26 cellular contexts compared by ENCODE assay signal in the genomic region with DNA sequence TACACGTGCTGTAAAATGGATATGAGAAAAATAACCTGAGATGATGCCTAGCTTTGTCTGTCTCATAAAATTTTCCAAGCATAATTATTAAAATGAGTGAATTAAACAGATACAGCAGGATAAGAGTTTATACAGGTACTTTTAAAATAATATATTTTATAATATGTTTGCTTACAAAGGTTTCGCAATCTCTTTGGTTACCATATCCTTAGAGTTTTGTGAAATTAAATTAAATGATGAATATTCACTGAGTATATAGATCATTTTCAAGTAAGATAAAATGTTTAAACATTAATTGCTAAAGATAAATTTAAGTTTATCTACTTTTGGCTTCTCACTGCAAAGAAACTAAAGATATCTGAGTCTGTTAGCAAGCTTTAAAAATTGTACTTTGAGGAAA. TPM values are rescaled to one million over a fixed set of nuclear protein-coding genes. Genes with fewer than 3 reads are reported as not detected.
"Had no signal": no experiment of that assay in that cellular context is flagged by ENCODE, and none has a peak within 500 bp of the region (broad histone marks: within the 10 kb centered on the region; RNA-seq: fewer than 3 reads in every experiment).

No MANE protein-coding gene starts in this region.

- H3K27ac ChIP-seq: brain microvascular endothelial cell, coronary artery, esophagus muscularis mucosa, foreskin keratinocyte, gastroesophageal sphincter, heart right ventricle had no signal

- H3K27me3 ChIP-seq: brain microvascular endothelial cell, esophagus muscularis mucosa, foreskin keratinocyte, gastroesophageal sphincter, heart right ventricle had no signal

- ATAC-seq: activated CD8-positive, alpha-beta T cell treated with anti-CD3 and anti-CD28 coated beads for 36 hours; activated T-cell treated with anti-CD3 and anti-CD28 coated beads, Interleukin-2, amount 50 U/mL, for 4 hours; activated T-helper 17 cell treated with anti-CD3 and anti-CD28 coated beads, Interleukin-2, amount 50 U/mL, for 72 hours; effector memory CD8-positive, alpha-beta T cell; foreskin keratinocyte; gastroesophageal sphincter; heart right ventricle; WTC11 had no signal

- FAIRE-seq: astrocyte, bronchial epithelial cell had no signal

- H3K36me3 ChIP-seq: brain microvascular endothelial cell, esophagus muscularis mucosa, gastroesophageal sphincter, heart right ventricle had no signal

- H3K4me3 ChIP-seq: coronary artery, esophagus muscularis mucosa, gastroesophageal sphincter, heart right ventricle had no signal

- DNase-seq: activated CD4-positive, alpha-beta T cell treated with anti-CD3 and anti-CD28 coated beads for 48 hours; activated CD4-positive, alpha-beta T cell treated with anti-CD3 and anti-CD28 coated beads, Interleukin-2, amount 50 U/mL, for 1 hour; activated CD4-positive, alpha-beta T cell treated with anti-CD3 and anti-CD28 coated beads, Interleukin-2, amount 50 U/mL, for 48 hours; activated CD8-positive, alpha-beta memory T cell treated with anti-CD3 and anti-CD28 coated beads for 24 hours; activated CD8-positive, alpha-beta T cell treated with anti-CD3 and anti-CD28 coated beads for 36 hours; activated effector memory CD4-positive, alpha-beta T cell treated with Interleukin-2 at 50 U/mL for 16 hours; activated gamma-delta T cell treated with Interleukin-2 at 50 U/mL for 16 hours; activated naive CD4-positive, alpha-beta T cell treated with anti-CD3 and anti-CD28 coated beads, Interleukin-2, amount 50 U/mL, for 16 hours; activated naive CD4-positive, alpha-beta T cell treated with Interleukin-2 at 50 U/mL for 16 hours; activated T-cell treated with anti-CD3 and anti-CD28 coated beads, Interleukin-2, amount 50 U/mL, for 4 hours; amniotic stem cell; anterior cingulate cortex; brain microvascular endothelial cell; effector CD4-positive, alpha-beta T cell; effector memory CD8-positive, alpha-beta T cell; erythroblast; foreskin keratinocyte; heart right ventricle; T-helper 2 cell had no signal

- H3K4me1 ChIP-seq: esophagus muscularis mucosa, foreskin keratinocyte, gastroesophageal sphincter, heart right ventricle had no signal

- H3K9me3 ChIP-seq: esophagus muscularis mucosa, gastroesophageal sphincter, heart right ventricle had no signal

RNA-seq across cellular contexts. Expression of a gene that starts 11.4 kb away (rescaled TPM):
- total RNA-seq: activated CD8-positive, alpha-beta T cell treated with anti-CD3 and anti-CD28 coated beads for 36 hours had no signal
